ENCODE assay signal across 1 cellular context in genomic region chrX:9882669-9883446, GRCh38.
TF ChIP-seq lines count a peak whose summit lies in the region.

No MANE protein-coding gene starts in this region.

TF ChIP-seq in HepG2, 621 proteins besides CTCF, POLR2A, EP300 and RAD21 (continued from another document):
- TF ChIP-seq BRF2 (CRISPR knock-in tag; IDR thresholded peaks at IDR 0.05): no peak
- no peak for TF ChIP-seq ZNF670 (CRISPR knock-in tag; IDR thresholded peaks at IDR 0.05; ENCODE audit: borderline replicate concordance)
